33 cellular contexts compared by ENCODE assay signal in the genomic region with DNA sequence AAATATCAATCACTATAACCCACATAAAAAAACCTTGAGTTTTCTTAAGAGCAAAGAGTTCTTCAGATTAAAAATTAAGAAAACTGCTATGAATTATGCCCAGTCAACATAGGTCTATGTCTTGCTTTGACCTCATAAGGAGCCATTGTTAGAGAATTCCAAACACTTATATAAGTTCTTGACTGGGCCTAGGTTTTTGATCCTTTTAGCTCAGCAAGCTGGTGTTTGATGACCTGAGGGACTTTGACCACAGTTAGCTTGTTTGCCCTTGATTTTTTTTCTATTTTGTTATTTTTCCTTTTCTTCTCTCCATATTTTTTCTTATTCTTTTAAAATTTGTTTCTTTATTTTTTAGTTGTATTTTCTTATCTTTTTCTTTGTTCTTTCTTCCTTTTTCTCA.
A peak's percentile ranks its signal among the peaks of the same experiment; 100 is the strongest.
DNase-seq lines count a peak whose midpoint lies in the region; ATAC-seq, FAIRE-seq and TF ChIP-seq lines count a peak whose summit lies in the region.
"Had no signal": no experiment of that assay in that cellular context is flagged by ENCODE, and none has a peak within 500 bp of the region (broad histone marks: within the 10 kb centered on the region; RNA-seq: fewer than 3 reads in every experiment).

No MANE protein-coding gene starts in this region.

- TF ChIP-seq RAD21 in HepG2 (CRISPR knock-in tag; IDR thresholded peaks at IDR 0.05), result no peak
- peak in 1 of 2 donors; percentile 15 for TF ChIP-seq RAD21 in liver (IDR thresholded peaks at IDR 0.05)

- H3K27ac ChIP-seq in HepG2 (ENCODE audit: extremely low read length, insufficient read depth, low read length) (peak overlapping the region; percentile 57), liver (ENCODE audit: low read depth in 1 of 2, low read length in 2 of 2) (no peak overlapping the region)
- H3K27ac ChIP-seq: 22Rv1; BLaER1; BLaER1 treated with 17β-estradiol and CSF1 and Interleukin-3, amounts not matched to agents 10 nM and 100 nM; C4-2B had no signal

- peak in 1 of 2 experiments; percentile 39; a peak in 1 of 4 replicates for TF ChIP-seq EP300 in HepG2 (IDR thresholded peaks at IDR 0.05; ENCODE audit: low read depth in 2 of 2, low read length in 2 of 2)
- no peak for TF ChIP-seq EP300 in HepG2 (CRISPR knock-in tag; IDR thresholded peaks at IDR 0.05; ENCODE audit: borderline replicate concordance)

- DNase-seq in left lobe of liver (ENCODE audit: low spot score), result no peak
- peak; percentile 57 for DNase-seq in HepG2 (ENCODE audit: low spot score)
- no peak for DNase-seq in left colon
- DNase-seq in ureter (ENCODE audit: low spot score), result no peak
- DNase-seq: 8988T; ACHN; AML-193; BE2C; C1 segment of cervical spinal cord; Caco-2; Calu3; CD4-positive, alpha-beta memory T cell; CD4-positive, alpha-beta T cell; CD4-positive, CD25-positive, alpha-beta regulatory T cell; CD8-positive, alpha-beta memory T cell; COR-L47; DMS 273 treated with DMSO at 0.1 percent for 48 hours; DMS153; DMS53; DMS79; DMS79 treated with DMSO at 0.1 percent for 48 hours; DND-41; EL had no signal

- no peaks in the 10 kb centered on the region for H4K20me1 ChIP-seq in HepG2 (ENCODE audit: insufficient read depth, low read length)
- H4K20me1 ChIP-seq: BLaER1; BLaER1 treated with 17β-estradiol and CSF1 and Interleukin-3, amounts not matched to agents 10 nM and 100 nM had no signal

- peak overlapping the region; percentile 41; the same call in 1 of the 2 replicates for H3K4me2 ChIP-seq in HepG2 (ENCODE audit: low read depth, low read length)
- H3K4me2 ChIP-seq: A549; BLaER1; BLaER1 treated with 17β-estradiol and CSF1 and Interleukin-3, amounts not matched to agents 10 nM and 100 nM had no signal

- intact Hi-C loops in HepG2 (cut with micrococcal nuclease; ENCODE audit: unreplicated experiment) (no loop called here), left colon (cut with DNase I, micrococcal nuclease) (no loop called here)

- H3K4me1 ChIP-seq in HepG2 (ENCODE audit: insufficient read depth, low read length) (peaks cover 78% of the 10 kb centered on the region), liver (ENCODE audit: control insufficient read depth in 4 of 4, insufficient read depth in 4 of 4, low read length in 3 of 4) (peaks cover 3 to 21% (median 16%) of the 10 kb centered on the region in 4 donors)

- H3K9ac ChIP-seq in HepG2 (ENCODE audit: insufficient read depth, low read depth, low read length), result 0 out of 2 replicates have a peak overlapping the region, but pooled peaks have one; percentile 40
- H3K9ac ChIP-seq in liver (ENCODE audit: low read depth in 1 of 2, low read length in 2 of 2), result no peak overlapping the region
- H3K9ac ChIP-seq: BLaER1; BLaER1 treated with 17β-estradiol and CSF1 and Interleukin-3, amounts not matched to agents 10 nM and 100 nM had no signal

- ATAC-seq in left lobe of liver (peak; percentile 54), HepG2 (no peak), left colon (no peak), GM19035 (IDR thresholded peaks at IDR 0.05; ENCODE audit: unreplicated experiment) (no peak)
- ATAC-seq: A549; CD8-positive, alpha-beta T cell had no signal

- no peak overlapping the region for H2AFZ ChIP-seq in HepG2 (ENCODE audit: low read length)

- in situ Hi-C loops in HepG2 (cut with HindIII; ENCODE audit: extremely low pct_ligation_motif_present, low pct_unique_long_range_greater_than_20kb), result no loop called here

- H3K36me3 ChIP-seq in HepG2 (replicated peaks in 1 of 2; ENCODE audit: control insufficient read depth in 1 of 2, insufficient read depth in 2 of 2, low read length in 2 of 2), result no peaks in the 10 kb centered on the region
- no peaks in the 10 kb centered on the region for H3K36me3 ChIP-seq in liver (ENCODE audit: control insufficient read depth in 4 of 4, insufficient read depth in 3 of 4, low read depth in 1 of 4, low read length in 3 of 4)
- H3K36me3 ChIP-seq: BE2C; BLaER1; BLaER1 treated with 17β-estradiol and CSF1 and Interleukin-3, amounts not matched to agents 10 nM and 100 nM had no signal

- H3K9me3 ChIP-seq in HepG2 (ENCODE audit: low read length), result no peaks in the 10 kb centered on the region
- no peaks in the 10 kb centered on the region for H3K9me3 ChIP-seq in liver (ENCODE audit: control insufficient read depth in 4 of 4, low read length in 3 of 4)
- H3K9me3 ChIP-seq: A549, BE2C, Caco-2 had no signal

- FAIRE-seq in HepG2 (lab: Jason Lieb, UNC), result no peak
- FAIRE-seq: A204.1, A549, D721Med had no signal

- CTCF ChIA-PET in HepG2 (lab: Yijun Ruan, JAX; ENCODE audit: low intra/inter-chr PET ratio, low total read pairs), result no interaction called here

- H3K27me3 ChIP-seq in HepG2 (ENCODE audit: control insufficient read depth in 1 of 2, insufficient read depth in 2 of 2, low read length in 2 of 2) (no peaks in the 10 kb centered on the region), liver (ENCODE audit: control insufficient read depth in 4 of 4, insufficient read depth in 4 of 4, low read length in 3 of 4) (no peaks in the 10 kb centered on the region)
- H3K27me3 ChIP-seq: BE2C; BLaER1; BLaER1 treated with 17β-estradiol and CSF1 and Interleukin-3, amounts not matched to agents 10 nM and 100 nM had no signal

- H3K79me2 ChIP-seq in HepG2 (ENCODE audit: insufficient read depth, low read length), result no peaks in the 10 kb centered on the region

- no peak for TF ChIP-seq POLR2A in HepG2 (IDR thresholded peaks at IDR 0.05; ENCODE audit: insufficient read depth in 1 of 2, low read depth in 2 of 2, low read length in 2 of 2)

- TF ChIP-seq CTCF in HepG2 (CRISPR knock-in tag; IDR thresholded peaks at IDR 0.05) (no peak), liver (IDR thresholded peaks at IDR 0.05; ENCODE audit: low read depth, low read length, missing input control) (no peak)

- no TSS peak for BruUV-seq in HepG2 (replicated peaks; lab: Mats Ljungman, UMichigan)

- H3K4me3 ChIP-seq in HepG2 (replicated peaks in 1 of 3; ENCODE audit: insufficient read depth in 1 of 3, low read depth in 2 of 3, low read length in 3 of 3), result no peak overlapping the region; a peak in 1 of 6 replicates
- H3K4me3 ChIP-seq in liver (ENCODE audit: low read depth in 1 of 3, low read length in 3 of 3), result no peak overlapping the region
- H3K4me3 ChIP-seq: A549; BLaER1; BLaER1 treated with 17β-estradiol and CSF1 and Interleukin-3, amounts not matched to agents 10 nM and 100 nM had no signal

- POLR2A ChIA-PET in HepG2 (lab: Yijun Ruan, JAX), result interaction anchor here (0.9 to 8.5 kb wide), 6 partner anchors 8 to 275 kb away, joined by 3 to 124 read pairs (median 4); no protein-coding TSS in a partner anchor

TF ChIP-seq in HepG2, 621 proteins besides CTCF, POLR2A, EP300 and RAD21 (continues in another document):
- TF ChIP-seq, protein P1, sequence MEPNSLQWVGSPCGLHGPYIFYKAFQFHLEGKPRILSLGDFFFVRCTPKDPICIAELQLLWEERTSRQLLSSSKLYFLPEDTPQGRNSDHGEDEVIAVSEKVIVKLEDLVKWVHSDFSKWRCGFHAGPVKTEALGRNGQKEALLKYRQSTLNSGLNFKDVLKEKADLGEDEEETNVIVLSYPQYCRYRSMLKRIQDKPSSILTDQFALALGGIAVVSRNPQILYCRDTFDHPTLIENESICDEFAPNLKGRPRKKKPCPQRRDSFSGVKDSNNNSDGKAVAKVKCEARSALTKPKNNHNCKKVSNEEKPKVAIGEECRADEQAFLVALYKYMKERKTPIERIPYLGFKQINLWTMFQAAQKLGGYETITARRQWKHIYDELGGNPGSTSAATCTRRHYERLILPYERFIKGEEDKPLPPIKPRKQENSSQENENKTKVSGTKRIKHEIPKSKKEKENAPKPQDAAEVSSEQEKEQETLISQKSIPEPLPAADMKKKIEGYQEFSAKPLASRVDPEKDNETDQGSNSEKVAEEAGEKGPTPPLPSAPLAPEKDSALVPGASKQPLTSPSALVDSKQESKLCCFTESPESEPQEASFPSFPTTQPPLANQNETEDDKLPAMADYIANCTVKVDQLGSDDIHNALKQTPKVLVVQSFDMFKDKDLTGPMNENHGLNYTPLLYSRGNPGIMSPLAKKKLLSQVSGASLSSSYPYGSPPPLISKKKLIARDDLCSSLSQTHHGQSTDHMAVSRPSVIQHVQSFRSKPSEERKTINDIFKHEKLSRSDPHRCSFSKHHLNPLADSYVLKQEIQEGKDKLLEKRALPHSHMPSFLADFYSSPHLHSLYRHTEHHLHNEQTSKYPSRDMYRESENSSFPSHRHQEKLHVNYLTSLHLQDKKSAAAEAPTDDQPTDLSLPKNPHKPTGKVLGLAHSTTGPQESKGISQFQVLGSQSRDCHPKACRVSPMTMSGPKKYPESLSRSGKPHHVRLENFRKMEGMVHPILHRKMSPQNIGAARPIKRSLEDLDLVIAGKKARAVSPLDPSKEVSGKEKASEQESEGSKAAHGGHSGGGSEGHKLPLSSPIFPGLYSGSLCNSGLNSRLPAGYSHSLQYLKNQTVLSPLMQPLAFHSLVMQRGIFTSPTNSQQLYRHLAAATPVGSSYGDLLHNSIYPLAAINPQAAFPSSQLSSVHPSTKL (CRISPR knock-in tag; IDR thresholded peaks at IDR 0.05), result peak; percentile 64
- peak; percentile 55 for TF ChIP-seq HNF4A (CRISPR knock-in tag; IDR thresholded peaks at IDR 0.05)

TF ChIP-seq in liver, 16 proteins besides CTCF, POLR2A, EP300 and RAD21 (continues in another document):
- TF ChIP-seq, protein P2, sequence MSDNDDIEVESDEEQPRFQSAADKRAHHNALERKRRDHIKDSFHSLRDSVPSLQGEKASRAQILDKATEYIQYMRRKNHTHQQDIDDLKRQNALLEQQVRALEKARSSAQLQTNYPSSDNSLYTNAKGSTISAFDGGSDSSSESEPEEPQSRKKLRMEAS (IDR thresholded peaks at IDR 0.05), result no peak
- TF ChIP-seq SP1 (IDR thresholded peaks at IDR 0.05) (no peak), GABPA (IDR thresholded peaks at IDR 0.05 in 1 of 2, conservative IDR thresholded peaks at IDR 0.05 in 1 of 2) (no peak), NR2F2 (IDR thresholded peaks at IDR 0.05) (no peak), EGR1 (IDR thresholded peaks at IDR 0.05; ENCODE audit: low read depth in 2 of 2) (no peak)
